Comparison of ENCODE assay signal across 1 cellular context in the genomic region with DNA sequence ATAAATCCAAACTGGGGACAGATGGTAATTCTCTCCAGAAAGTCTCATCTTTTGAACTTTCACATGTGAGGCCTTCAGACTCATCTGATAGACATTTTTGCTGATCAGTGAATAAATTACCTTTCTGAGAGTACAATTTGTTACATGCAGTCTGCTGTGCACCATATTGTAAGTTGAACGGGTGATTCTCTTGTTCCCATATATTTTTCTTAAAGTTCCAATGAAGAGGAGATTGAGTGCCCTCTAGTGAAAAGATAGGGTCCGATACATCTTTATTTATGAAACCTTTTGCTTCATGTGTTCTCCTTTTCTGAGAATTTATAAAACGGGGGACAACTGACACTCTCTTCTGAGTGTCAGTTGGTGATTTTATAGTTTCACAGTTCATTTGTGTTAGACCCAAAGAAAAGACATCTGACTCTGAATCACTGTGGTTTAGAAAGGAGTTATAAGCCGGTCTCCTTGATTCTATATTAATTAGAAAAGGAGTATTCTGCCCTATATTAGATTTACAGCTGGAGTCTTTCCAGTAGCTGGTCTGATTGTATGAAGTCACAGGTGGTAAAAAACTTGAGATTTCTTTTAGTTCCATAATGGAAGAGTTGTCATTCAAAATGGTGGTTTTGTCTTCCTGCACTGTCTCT.
TF ChIP-seq lines count a peak whose summit lies in the region.

No MANE protein-coding gene starts in this region.

TF ChIP-seq in K562, 482 proteins besides CTCF, POLR2A, EP300 and RAD21:
- no peak for TF ChIP-seq BACH1 (tag; IDR thresholded peaks at IDR 0.05)
- TF ChIP-seq C11orf30 (IDR thresholded peaks at IDR 0.05; ENCODE audit: low read depth) = peak; percentile 65
- TF ChIP-seq, protein P1, sequence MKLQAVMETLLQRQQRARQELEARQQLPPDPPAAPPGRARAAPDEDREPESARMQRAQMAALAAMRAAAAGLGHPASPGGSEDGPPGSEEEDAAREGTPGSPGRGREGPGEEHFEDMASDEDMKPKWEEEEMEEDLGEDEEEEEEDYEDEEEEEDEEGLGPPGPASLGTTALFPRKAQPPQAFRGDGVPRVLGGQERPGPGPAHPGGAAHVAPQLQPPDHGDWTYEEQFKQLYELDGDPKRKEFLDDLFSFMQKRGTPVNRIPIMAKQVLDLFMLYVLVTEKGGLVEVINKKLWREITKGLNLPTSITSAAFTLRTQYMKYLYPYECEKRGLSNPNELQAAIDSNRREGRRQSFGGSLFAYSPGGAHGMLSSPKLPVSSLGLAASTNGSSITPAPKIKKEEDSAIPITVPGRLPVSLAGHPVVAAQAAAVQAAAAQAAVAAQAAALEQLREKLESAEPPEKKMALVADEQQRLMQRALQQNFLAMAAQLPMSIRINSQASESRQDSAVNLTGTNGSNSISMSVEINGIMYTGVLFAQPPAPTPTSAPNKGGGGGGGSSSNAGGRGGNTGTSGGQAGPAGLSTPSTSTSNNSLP (IDR thresholded peaks at IDR 0.05; ENCODE audit: borderline replicate concordance, low read depth, low read length) = peak; percentile 75; the same call in 1 of the 2 replicates
- peak; percentile 71 for TF ChIP-seq ZNF316 (IDR thresholded peaks at IDR 0.05)
- TF ChIP-seq SMC3 (conservative IDR thresholded peaks at IDR 0.05; ENCODE audit: insufficient read depth, low read depth, low read length) = 0 out of 2 replicates have a peak, but pooled peaks have one; percentile 19
- peak; percentile 42; the same call in 1 of the 2 replicates for TF ChIP-seq MAFG (tag; conservative IDR thresholded peaks at IDR 0.05)
- TF ChIP-seq MCM5 (IDR thresholded peaks at IDR 0.05; ENCODE audit: low read depth) = no peak
TF ChIP-seq in K562: peak in this region for 5.
